8 cellular contexts compared by ENCODE assay signal in the genomic region with DNA sequence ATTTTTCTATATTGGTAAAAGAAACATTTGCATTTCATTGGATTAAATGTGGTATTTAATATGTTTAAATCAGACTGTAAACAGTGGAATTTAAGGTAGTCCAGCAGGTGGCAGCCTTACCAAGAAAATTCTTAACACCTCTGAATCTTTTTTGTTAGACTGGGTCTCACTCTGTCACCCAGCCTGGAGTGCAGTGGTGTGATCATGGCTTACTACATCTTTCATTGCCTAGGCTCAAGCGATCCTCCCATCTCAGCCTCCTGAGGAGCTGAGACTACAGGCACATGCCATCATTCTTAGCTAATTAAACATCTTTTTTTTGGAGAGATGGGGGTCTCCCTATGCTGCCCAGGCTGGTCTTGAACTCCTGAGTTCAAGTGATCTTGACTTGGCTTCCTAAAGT.
DNase-seq lines count a peak whose midpoint lies in the region; ATAC-seq and TF ChIP-seq lines count a peak whose summit lies in the region.

No MANE protein-coding gene starts in this region.

- H3K4me1 Mint-ChIP-seq in activated T-cell treated with anti-CD3 and anti-CD28 coated beads, Interleukin-2, amount 50 U/mL, for 4 hours (ENCODE audit: low read depth): no peaks in the 10 kb centered on the region
- H3K4me1 Mint-ChIP-seq in glutamatergic neuron (ENCODE audit: low read depth, unreplicated experiment): peaks cover 1% of the 10 kb centered on the region

- peaks cover 17% of the 10 kb centered on the region for H3K36me3 Mint-ChIP-seq in activated T-cell treated with anti-CD3 and anti-CD28 coated beads, Interleukin-2, amount 50 U/mL, for 4 hours (ENCODE audit: insufficient read depth)
- no peaks in the 10 kb centered on the region for H3K36me3 Mint-ChIP-seq in glutamatergic neuron (ENCODE audit: unreplicated experiment)

- H3K27ac ChIP-seq in smooth muscle cell (ENCODE audit: low read depth): no peak overlapping the region

- no peak overlapping the region for H3K4me2 ChIP-seq in smooth muscle cell

- H3K4me3 Mint-ChIP-seq in activated T-cell treated with anti-CD3 and anti-CD28 coated beads, Interleukin-2, amount 50 U/mL, for 4 hours: no peak overlapping the region
- no peak overlapping the region for H3K4me3 Mint-ChIP-seq in glutamatergic neuron (ENCODE audit: unreplicated experiment)

- 57% methylated on average over 1 of the region's 1 CpG for WGBS in smooth muscle cell (ENCODE audit: low lambda C conversion rate)

- no peaks in the 10 kb centered on the region for H3K9me3 Mint-ChIP-seq in activated T-cell treated with anti-CD3 and anti-CD28 coated beads, Interleukin-2, amount 50 U/mL, for 4 hours
- no peaks in the 10 kb centered on the region for H3K9me3 Mint-ChIP-seq in glutamatergic neuron (ENCODE audit: unreplicated experiment)

- H3K4me1 ChIP-seq in smooth muscle cell (ENCODE audit: low read depth): no peaks in the 10 kb centered on the region

- H3K4me3 ChIP-seq in smooth muscle cell: no peak overlapping the region

- no peak overlapping the region for H3K27ac Mint-ChIP-seq in glutamatergic neuron (ENCODE audit: unreplicated experiment)

- no peaks in the 10 kb centered on the region for H3F3A ChIP-seq in smooth muscle cell (ENCODE audit: low read depth)

- ATAC-seq in activated T-cell treated with anti-CD3 and anti-CD28 coated beads, Interleukin-2, amount 50 U/mL, for 4 hours: peak in 1 of 2 donors; percentile 57
- no peak for ATAC-seq in HG03432 (IDR thresholded peaks at IDR 0.05; ENCODE audit: unreplicated experiment)

- no peaks in the 10 kb centered on the region for H3K36me3 ChIP-seq in smooth muscle cell (ENCODE audit: low read depth)

- no peaks in the 10 kb centered on the region for H4K20me1 ChIP-seq in smooth muscle cell (ENCODE audit: low read depth)

- H3K9ac ChIP-seq in smooth muscle cell (ENCODE audit: low read depth): no peak overlapping the region

- no peaks in the 10 kb centered on the region for H3K27me3 ChIP-seq in smooth muscle cell (ENCODE audit: low read depth)

- peak; percentile 76 for TF ChIP-seq CTCF in glutamatergic neuron (IDR thresholded peaks at IDR 0.05; ENCODE audit: partially characterized antibody, unreplicated experiment)
- peak; percentile 55 for TF ChIP-seq CTCF in smooth muscle cell (IDR thresholded peaks at IDR 0.05; ENCODE audit: borderline replicate concordance, insufficient read depth, poor library complexity, severe bottlenecking)

- no peaks in the 10 kb centered on the region for H3K27me3 Mint-ChIP-seq in activated T-cell treated with anti-CD3 and anti-CD28 coated beads, Interleukin-2, amount 50 U/mL, for 4 hours (ENCODE audit: low read depth)
- H3K27me3 Mint-ChIP-seq in glutamatergic neuron (ENCODE audit: unreplicated experiment): no peaks in the 10 kb centered on the region

- no peak overlapping the region for H2AFZ ChIP-seq in smooth muscle cell (ENCODE audit: low read depth)

- no peaks in the 10 kb centered on the region for H3K9me3 ChIP-seq in smooth muscle cell (replicated peaks; ENCODE audit: low read depth)

- peak; percentile 53 for DNase-seq in COLO668 (lab: John Stamatoyannopoulos, UW; ENCODE audit: unreplicated experiment)
- peak; percentile 39 for DNase-seq in HCEC 1CT
- DNase-seq in NOMO-1 treated with dmso at 0.1 percent for 144 hours (lab: John Stamatoyannopoulos, UW; ENCODE audit: unreplicated experiment): peak; percentile 32
- peak; percentile 12 for DNase-seq in activated T-cell treated with anti-CD3 and anti-CD28 coated beads, Interleukin-2, amount 50 U/mL, for 4 hours
- DNase-seq in glutamatergic neuron: peak; percentile 36
- no peak for DNase-seq in smooth muscle cell (lab: John Stamatoyannopoulos, UW; ENCODE audit: unreplicated experiment)
- no peak for DNase-seq in GOT3 (lab: John Stamatoyannopoulos, UW)

- no peaks in the 10 kb centered on the region for H3K79me2 ChIP-seq in smooth muscle cell (ENCODE audit: low read depth)

Comparison
In these comparisons a context has a peak if more than half of its experiments do, and no peak if none do; other contexts are left out.
1. DNase-seq: peak in COLO668 (single experiment), HCEC 1CT (single experiment), NOMO-1 treated with dmso at 0.1 percent for 144 hours (single experiment), activated T-cell treated with anti-CD3 and anti-CD28 coated beads, Interleukin-2, amount 50 U/mL, for 4 hours (single experiment) and glutamatergic neuron (single experiment); none in smooth muscle cell (single experiment) and GOT3 (single experiment).